In the genomic region with DNA sequence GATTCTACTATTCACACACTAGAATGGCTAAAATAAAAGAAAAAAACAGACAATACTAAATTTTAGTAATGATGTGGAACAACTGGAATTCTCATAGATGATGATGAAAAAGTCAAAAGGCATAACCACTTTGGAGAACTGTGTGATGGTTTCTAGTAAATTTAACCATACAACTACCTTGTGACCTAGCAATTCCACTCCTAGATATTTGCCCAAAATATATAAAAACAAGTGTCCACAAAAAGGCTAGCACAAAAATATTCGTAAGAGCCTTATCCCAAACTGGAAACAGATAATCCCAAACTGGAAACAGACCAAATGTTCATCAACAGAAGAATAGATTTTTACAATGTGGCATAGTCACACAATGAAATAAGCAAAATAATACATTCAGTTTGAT, we compare ENCODE assay signal across 3 cellular contexts.
"Had no signal": no experiment of that assay in that cellular context is flagged by ENCODE, and none has a peak within 500 bp of the region (broad histone marks: within the 10 kb centered on the region; RNA-seq: fewer than 3 reads in every experiment).

No MANE protein-coding gene starts in this region.

- H3K4me3 ChIP-seq: GM12878 had no signal

- DNase-seq: GDM1, GF-D8 had no signal

- ATAC-seq: GM12878 had no signal
